ENCODE assay signal across 16 cellular contexts in the genomic region with DNA sequence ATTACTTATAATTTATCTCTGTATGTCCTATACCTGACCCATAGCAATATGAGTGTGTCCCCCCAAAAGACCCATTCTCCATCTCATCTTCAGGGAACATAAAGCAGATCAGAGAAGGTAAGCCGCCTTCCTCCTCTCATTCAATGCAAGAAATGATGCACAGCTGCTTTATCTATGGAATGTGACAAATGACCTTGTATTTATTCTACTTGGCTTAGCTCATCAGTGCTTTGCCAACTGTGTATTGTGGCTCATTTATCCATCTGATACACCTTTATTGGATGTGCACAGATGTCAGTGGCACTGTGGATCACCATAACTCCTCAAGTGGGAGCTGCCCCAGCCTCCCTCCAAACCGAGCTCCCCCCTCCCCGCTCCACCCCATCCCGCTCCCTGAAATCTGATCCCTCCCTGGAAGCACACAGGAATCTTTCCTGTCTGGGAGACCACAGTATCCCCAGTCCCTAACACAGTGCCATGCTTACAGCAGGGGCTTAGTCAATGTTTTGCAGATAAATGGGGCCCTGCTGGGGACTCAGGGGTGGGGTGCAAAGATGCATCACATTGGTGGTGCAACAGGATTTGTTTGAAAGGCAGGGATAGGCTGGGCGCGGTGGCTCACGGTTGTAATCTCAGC.
DNase-seq lines count a peak whose midpoint lies in the region; ATAC-seq, FAIRE-seq and TF ChIP-seq lines count a peak whose summit lies in the region.
"Had no signal": no experiment of that assay in that cellular context is flagged by ENCODE, and none has a peak within 500 bp of the region (broad histone marks: within the 10 kb centered on the region; RNA-seq: fewer than 3 reads in every experiment).

No MANE protein-coding gene starts in this region.

- peak; percentile 56 for FAIRE-seq in urothelium cell line (lab: Jason Lieb, UNC)

- DNase-seq in NCI-H1694 treated with DMSO at 0.1 percent for 48 hours (lab: John Stamatoyannopoulos, UW) (peak; percentile 73), left kidney (ENCODE audit: low read depth, low spot score) (peak; percentile 74), urothelium cell line (ENCODE audit: low spot score) (peak; percentile 64), HuH-7.5 (ENCODE audit: low spot score) (no peak)
- DNase-seq: activated B cell treated with CpG ODN at 0.5 μM for 24 hours; activated CD8-positive, alpha-beta T cell treated with anti-CD3 and anti-CD28 coated beads, Interleukin-2, amount 10 ng/mL, durations not matched to agents 7 days and 5 days; CD4-positive, CD25-positive, alpha-beta regulatory T cell; NCI-H2227 treated with DMSO at 0.1 percent for 48 hours; nucleus accumbens; SHP77 treated with DMSO at 0.1 percent for 48 hours; stimulated activated CD4-positive, alpha-beta T cell treated with anti-CD3 and anti-CD28 coated beads, Interleukin-4, amount 100 ng/mL, for 1 hour; T-helper 2 cell had no signal

- peak; percentile 68 for ATAC-seq in SK-N-SH treated with all-trans-retinoic acid at 6 μM for 48 hours
- no peak for ATAC-seq in GM21717 (IDR thresholded peaks at IDR 0.05; ENCODE audit: unreplicated experiment)
- no peak for ATAC-seq in HG03378 (IDR thresholded peaks at IDR 0.05; ENCODE audit: unreplicated experiment)
- ATAC-seq: activated CD8-positive, alpha-beta T cell treated with anti-CD3 and anti-CD28 coated beads, Interleukin-2, amount 10 ng/mL, durations not matched to agents 7 days and 5 days; esophagus mucosa had no signal

TF ChIP-seq in SK-N-SH treated with all-trans-retinoic acid at 6 μM for 48 hours, 23 proteins besides CTCF, POLR2A, EP300 and RAD21:
- no peak for TF ChIP-seq CSDC2 (CRISPR knock-in tag; IDR thresholded peaks at IDR 0.05)
- no peak for TF ChIP-seq ZNF8 (CRISPR knock-in tag; IDR thresholded peaks at IDR 0.05)
- no peak for TF ChIP-seq ISL1 (CRISPR knock-in tag; IDR thresholded peaks at IDR 0.05)
- TF ChIP-seq, protein P1, sequence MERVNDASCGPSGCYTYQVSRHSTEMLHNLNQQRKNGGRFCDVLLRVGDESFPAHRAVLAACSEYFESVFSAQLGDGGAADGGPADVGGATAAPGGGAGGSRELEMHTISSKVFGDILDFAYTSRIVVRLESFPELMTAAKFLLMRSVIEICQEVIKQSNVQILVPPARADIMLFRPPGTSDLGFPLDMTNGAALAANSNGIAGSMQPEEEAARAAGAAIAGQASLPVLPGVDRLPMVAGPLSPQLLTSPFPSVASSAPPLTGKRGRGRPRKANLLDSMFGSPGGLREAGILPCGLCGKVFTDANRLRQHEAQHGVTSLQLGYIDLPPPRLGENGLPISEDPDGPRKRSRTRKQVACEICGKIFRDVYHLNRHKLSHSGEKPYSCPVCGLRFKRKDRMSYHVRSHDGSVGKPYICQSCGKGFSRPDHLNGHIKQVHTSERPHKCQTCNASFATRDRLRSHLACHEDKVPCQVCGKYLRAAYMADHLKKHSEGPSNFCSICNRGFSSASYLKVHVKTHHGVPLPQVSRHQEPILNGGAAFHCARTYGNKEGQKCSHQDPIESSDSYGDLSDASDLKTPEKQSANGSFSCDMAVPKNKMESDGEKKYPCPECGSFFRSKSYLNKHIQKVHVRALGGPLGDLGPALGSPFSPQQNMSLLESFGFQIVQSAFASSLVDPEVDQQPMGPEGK (CRISPR knock-in tag; IDR thresholded peaks at IDR 0.05; ENCODE audit: borderline replicate concordance) = no peak
- TF ChIP-seq, protein P2, sequence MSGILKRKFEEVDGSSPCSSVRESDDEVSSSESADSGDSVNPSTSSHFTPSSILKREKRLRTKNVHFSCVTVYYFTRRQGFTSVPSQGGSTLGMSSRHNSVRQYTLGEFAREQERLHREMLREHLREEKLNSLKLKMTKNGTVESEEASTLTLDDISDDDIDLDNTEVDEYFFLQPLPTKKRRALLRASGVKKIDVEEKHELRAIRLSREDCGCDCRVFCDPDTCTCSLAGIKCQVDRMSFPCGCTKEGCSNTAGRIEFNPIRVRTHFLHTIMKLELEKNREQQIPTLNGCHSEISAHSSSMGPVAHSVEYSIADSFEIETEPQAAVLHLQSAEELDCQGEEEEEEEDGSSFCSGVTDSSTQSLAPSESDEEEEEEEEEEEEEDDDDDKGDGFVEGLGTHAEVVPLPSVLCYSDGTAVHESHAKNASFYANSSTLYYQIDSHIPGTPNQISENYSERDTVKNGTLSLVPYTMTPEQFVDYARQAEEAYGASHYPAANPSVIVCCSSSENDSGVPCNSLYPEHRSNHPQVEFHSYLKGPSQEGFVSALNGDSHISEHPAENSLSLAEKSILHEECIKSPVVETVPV (CRISPR knock-in tag; IDR thresholded peaks at IDR 0.05) = no peak
- no peak for TF ChIP-seq TCF4 (CRISPR knock-in tag; IDR thresholded peaks at IDR 0.05; ENCODE audit: borderline replicate concordance)
- TF ChIP-seq GLIS3 (CRISPR knock-in tag; IDR thresholded peaks at IDR 0.05) = no peak
- no peak for TF ChIP-seq ZC3H10 (CRISPR knock-in tag; IDR thresholded peaks at IDR 0.05)
